Comparison of ENCODE assay signal across 15 cellular contexts in the genomic region with DNA sequence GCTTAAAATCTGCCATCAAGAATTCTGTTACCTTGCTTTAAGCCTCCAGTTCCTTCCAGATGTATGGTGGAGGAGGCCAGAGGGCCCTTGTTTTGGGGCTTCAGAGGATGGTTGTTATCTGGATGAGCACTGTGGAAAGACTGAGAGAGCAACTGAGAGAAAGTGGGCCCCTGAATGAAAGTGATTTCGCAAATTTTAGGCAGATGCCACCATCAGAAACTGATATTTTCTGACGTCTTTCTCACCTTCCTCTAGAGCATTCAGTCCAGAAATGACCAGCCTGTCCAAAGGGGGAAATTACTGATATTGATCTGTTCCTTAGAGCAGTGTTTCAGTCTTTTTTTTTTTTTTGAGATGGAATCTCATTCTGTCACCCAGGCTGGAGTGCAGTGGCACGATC. TPM values are rescaled to one million over a fixed set of nuclear protein-coding genes. Genes with fewer than 3 reads are reported as not detected.
DNase-seq lines count a peak whose midpoint lies in the region; ATAC-seq and TF ChIP-seq lines count a peak whose summit lies in the region.
"Had no signal": no experiment of that assay in that cellular context is flagged by ENCODE, and none has a peak within 500 bp of the region (broad histone marks: within the 10 kb centered on the region; RNA-seq: fewer than 3 reads in every experiment).

No MANE protein-coding gene starts in this region.

- intact Hi-C loops in activated CD4-positive, alpha-beta memory T cell treated with anti-CD3 and anti-CD28 coated beads for 36 hours (cut with micrococcal nuclease) = loop anchor here (1.0 to 5.0 kb wide), 7 partner anchors 13 to 371 kb away; a partner anchor contains a TSS
- intact Hi-C loops in esophagus squamous epithelium (cut with DNase I) = no loop called here

- peaks cover 13% of the 10 kb centered on the region for H3K36me3 Mint-ChIP-seq in activated CD4-positive, alpha-beta memory T cell treated with anti-CD3 and anti-CD28 coated beads for 36 hours
- peaks cover 3% of the 10 kb centered on the region for H3K36me3 Mint-ChIP-seq in activated CD4-positive, alpha-beta memory T cell treated with anti-CD3 and anti-CD28 coated beads, Interleukin-2, amount 10 ng/mL, durations not matched to agents 7 days and 5 days (ENCODE audit: low read depth)
- no peaks in the 10 kb centered on the region for H3K36me3 Mint-ChIP-seq in stimulated activated effector memory CD8-positive, alpha-beta T cell treated with anti-CD3 and anti-CD28 coated beads, Interleukin-12 subunit alpha, Interleukin-12 subunit beta, amount 100 ng/mL, for 72 hours

- H3K27ac ChIP-seq in RWPE1 (peak overlapping the region; percentile 93), esophagus squamous epithelium (peak overlapping the region; percentile 73 to 88 (median 82))
- H3K27ac ChIP-seq: gastroesophageal sphincter, parathyroid adenoma had no signal

- CTCF ChIA-PET in activated CD4-positive, alpha-beta memory T cell treated with anti-CD3 and anti-CD28 coated beads for 36 hours (lab: Charles Lee) = interaction anchor here (1.0 to 1.8 kb wide), 6 partner anchors 13 to 119 kb away, joined by 3 to 11 read pairs (median 5); a partner anchor contains a TSS
- CTCF ChIA-PET in activated CD4-positive, alpha-beta memory T cell treated with anti-CD3 and anti-CD28 coated beads, Interleukin-2, amount 10 ng/mL, durations not matched to agents 7 days and 5 days (lab: Charles Lee) = no interaction called here
- CTCF ChIA-PET in RWPE1 (lab: Yijun Ruan, JAX) (interaction anchor here (0.6 to 1.3 kb wide), 2 partner anchors 44 to 82 kb away, joined by 4 to 6 read pairs; no protein-coding TSS in a partner anchor), GM10248 (lab: Yijun Ruan, JAX) (no interaction called here)

- H3K4me1 Mint-ChIP-seq in activated CD4-positive, alpha-beta memory T cell treated with anti-CD3 and anti-CD28 coated beads for 36 hours (ENCODE audit: low read depth) = peaks cover 1% of the 10 kb centered on the region
- H3K4me1 Mint-ChIP-seq in activated CD4-positive, alpha-beta memory T cell treated with anti-CD3 and anti-CD28 coated beads, Interleukin-2, amount 10 ng/mL, durations not matched to agents 7 days and 5 days = peaks cover 3% of the 10 kb centered on the region
- H3K4me1 Mint-ChIP-seq in stimulated activated effector memory CD8-positive, alpha-beta T cell treated with anti-CD3 and anti-CD28 coated beads, Interleukin-12 subunit alpha, Interleukin-12 subunit beta, amount 100 ng/mL, for 72 hours = peaks cover 15% of the 10 kb centered on the region
- H3K4me1 Mint-ChIP-seq: CD8-positive, alpha-beta memory T cell had no signal

- H3K27me3 Mint-ChIP-seq in activated CD4-positive, alpha-beta memory T cell treated with anti-CD3 and anti-CD28 coated beads for 36 hours = no peaks in the 10 kb centered on the region
- H3K27me3 Mint-ChIP-seq in activated CD4-positive, alpha-beta memory T cell treated with anti-CD3 and anti-CD28 coated beads, Interleukin-2, amount 10 ng/mL, durations not matched to agents 7 days and 5 days = no peaks in the 10 kb centered on the region

- ATAC-seq in stimulated activated effector memory CD8-positive, alpha-beta T cell treated with anti-CD3 and anti-CD28 coated beads, Interleukin-12 subunit alpha, Interleukin-12 subunit beta, amount 100 ng/mL, for 72 hours = peak; percentile 71
- no peak for ATAC-seq in HG03432 (IDR thresholded peaks at IDR 0.05; ENCODE audit: unreplicated experiment)
- ATAC-seq: gastroesophageal sphincter, WTC11 had no signal

- TF ChIP-seq POLR2A in esophagus squamous epithelium (IDR thresholded peaks at IDR 0.05) = no peak

- POLR2A ChIA-PET in activated CD4-positive, alpha-beta memory T cell treated with anti-CD3 and anti-CD28 coated beads for 36 hours (lab: Charles Lee) = interaction anchor here (0.7 to 1.8 kb wide), 4 partner anchors 12 to 59 kb away, joined by 3 to 29 read pairs (median 5); a partner anchor contains a TSS
- POLR2A ChIA-PET in activated CD4-positive, alpha-beta memory T cell treated with anti-CD3 and anti-CD28 coated beads, Interleukin-2, amount 10 ng/mL, durations not matched to agents 7 days and 5 days (lab: Charles Lee) = no interaction called here
- POLR2A ChIA-PET in RWPE1 (lab: Yijun Ruan, JAX; ENCODE audit: low non-redundant PET) (no interaction called here), GM10248 (lab: Yijun Ruan, JAX) (no interaction called here)

- no peaks in the 10 kb centered on the region for H3K9me3 Mint-ChIP-seq in activated CD4-positive, alpha-beta memory T cell treated with anti-CD3 and anti-CD28 coated beads for 36 hours
- no peaks in the 10 kb centered on the region for H3K9me3 Mint-ChIP-seq in activated CD4-positive, alpha-beta memory T cell treated with anti-CD3 and anti-CD28 coated beads, Interleukin-2, amount 10 ng/mL, durations not matched to agents 7 days and 5 days
- H3K9me3 Mint-ChIP-seq in stimulated activated effector memory CD8-positive, alpha-beta T cell treated with anti-CD3 and anti-CD28 coated beads, Interleukin-12 subunit alpha, Interleukin-12 subunit beta, amount 100 ng/mL, for 72 hours = no peaks in the 10 kb centered on the region
- H3K9me3 Mint-ChIP-seq: CD8-positive, alpha-beta memory T cell; WTC11 had no signal

- no peaks in the 10 kb centered on the region for H3K27me3 ChIP-seq in esophagus squamous epithelium
- H3K27me3 ChIP-seq: gastroesophageal sphincter had no signal

- 76 to 77% methylated on average over 3 of the region's 3 CpGs for WGBS in esophagus squamous epithelium, 2 donors

- H3K36me3 ChIP-seq in esophagus squamous epithelium = peaks cover 0 to 18% (median 0%) of the 10 kb centered on the region in 3 donors

- DNase-seq in activated CD4-positive, alpha-beta memory T cell treated with anti-CD3 and anti-CD28 coated beads for 36 hours = peak; percentile 43
- no peak for DNase-seq in activated CD4-positive, alpha-beta memory T cell treated with anti-CD3 and anti-CD28 coated beads, Interleukin-2, amount 10 ng/mL, durations not matched to agents 7 days and 5 days
- no peak for DNase-seq in RWPE1 (ENCODE audit: low spot score)
- DNase-seq in esophagus squamous epithelium (lab: John Stamatoyannopoulos, UW) = no peak
- no peak for DNase-seq in stimulated activated effector memory CD8-positive, alpha-beta T cell treated with anti-CD3 and anti-CD28 coated beads, Interleukin-12 subunit alpha, Interleukin-12 subunit beta, amount 100 ng/mL, for 72 hours (ENCODE audit: low spot score in 2 of 2)
- no peak for DNase-seq in cortex of kidney (lab: John Stamatoyannopoulos, UW)
- DNase-seq in GM10248 (ENCODE audit: extremely low spot score) = no peak
- DNase-seq: CD8-positive, alpha-beta memory T cell; effector memory CD4-positive, alpha-beta T cell; NCI-H1694 treated with DMSO at 0.1 percent for 48 hours; NCI-H510A had no signal

- peaks cover 25 to 94% (median 41%) of the 10 kb centered on the region in 3 donors for H3K4me1 ChIP-seq in esophagus squamous epithelium
- H3K4me1 ChIP-seq: gastroesophageal sphincter had no signal

- peak overlapping the region; percentile 25 for H3K4me3 Mint-ChIP-seq in activated CD4-positive, alpha-beta memory T cell treated with anti-CD3 and anti-CD28 coated beads for 36 hours
- H3K4me3 Mint-ChIP-seq in activated CD4-positive, alpha-beta memory T cell treated with anti-CD3 and anti-CD28 coated beads, Interleukin-2, amount 10 ng/mL, durations not matched to agents 7 days and 5 days = no peak overlapping the region
- no peak overlapping the region for H3K4me3 Mint-ChIP-seq in stimulated activated effector memory CD8-positive, alpha-beta T cell treated with anti-CD3 and anti-CD28 coated beads, Interleukin-12 subunit alpha, Interleukin-12 subunit beta, amount 100 ng/mL, for 72 hours
- H3K4me3 Mint-ChIP-seq: CD8-positive, alpha-beta memory T cell; WTC11 had no signal

- TF ChIP-seq CTCF in RWPE1 (conservative IDR thresholded peaks at IDR 0.05; ENCODE audit: low read depth) (no peak), esophagus squamous epithelium (IDR thresholded peaks at IDR 0.05) (no peak), GM10248 (IDR thresholded peaks at IDR 0.05; ENCODE audit: control extremely low read depth, extremely low read depth, low read depth, missing control alignments) (no peak)

- no peaks in the 10 kb centered on the region for H3K9me3 ChIP-seq in esophagus squamous epithelium
- H3K9me3 ChIP-seq: gastroesophageal sphincter had no signal

- H3K27ac Mint-ChIP-seq in activated CD4-positive, alpha-beta memory T cell treated with anti-CD3 and anti-CD28 coated beads for 36 hours = no peak overlapping the region
- H3K27ac Mint-ChIP-seq in activated CD4-positive, alpha-beta memory T cell treated with anti-CD3 and anti-CD28 coated beads, Interleukin-2, amount 10 ng/mL, durations not matched to agents 7 days and 5 days = no peak overlapping the region
- H3K27ac Mint-ChIP-seq in stimulated activated effector memory CD8-positive, alpha-beta T cell treated with anti-CD3 and anti-CD28 coated beads, Interleukin-12 subunit alpha, Interleukin-12 subunit beta, amount 100 ng/mL, for 72 hours = no peak overlapping the region

- H3K4me3 ChIP-seq in esophagus squamous epithelium = no peak overlapping the region
- H3K4me3 ChIP-seq: gastroesophageal sphincter had no signal

RNA-seq across cellular contexts. Expression of a gene that starts 13.4 kb away (rescaled TPM):
- total RNA-seq in activated CD4-positive, alpha-beta memory T cell treated with anti-CD3 and anti-CD28 coated beads for 36 hours = 10 to 100 TPM; 12.7 to 12.9 TPM
- total RNA-seq in activated CD4-positive, alpha-beta memory T cell treated with anti-CD3 and anti-CD28 coated beads, Interleukin-2, amount 10 ng/mL, durations not matched to agents 7 days and 5 days = under 1 TPM; 0.60 to 0.78 TPM
- total RNA-seq in esophagus squamous epithelium = 10 to 100 TPM; 26.3 to 69.9 (median 29.3) TPM

Comparison
In these comparisons a context has a peak if more than half of its experiments do, and no peak if none do; other contexts are left out.
1. RNA of a gene that starts 13.4 kb away (total RNA-seq): 26.3 to 69.9 TPM in esophagus squamous epithelium and 12.7 to 12.9 TPM in activated CD4-positive, alpha-beta memory T cell treated with anti-CD3 and anti-CD28 coated beads for 36 hours; 0.60 to 0.78 TPM in activated CD4-positive, alpha-beta memory T cell treated with anti-CD3 and anti-CD28 coated beads, Interleukin-2, amount 10 ng/mL, durations not matched to agents 7 days and 5 days; every median in the first group is over 4 times any median in the second.
2. CTCF ChIA-PET loops: an anchor here in activated CD4-positive, alpha-beta memory T cell treated with anti-CD3 and anti-CD28 coated beads for 36 hours (1.0 to 1.8 kb wide) and RWPE1 (0.6 to 1.3 kb wide); none called in activated CD4-positive, alpha-beta memory T cell treated with anti-CD3 and anti-CD28 coated beads, Interleukin-2, amount 10 ng/mL, durations not matched to agents 7 days and 5 days and GM10248.